Comparison of ENCODE assay signal across 20 cellular contexts in genomic region chr7:141342664-141343400, GRCh38.
"Had no signal": no experiment of that assay in that cellular context is flagged by ENCODE, and none has a peak within 500 bp of the region (broad histone marks: within the 10 kb centered on the region; RNA-seq: fewer than 3 reads in every experiment).

No MANE protein-coding gene starts in this region.

- H3K27ac ChIP-seq: body of pancreas, colonic mucosa, esophagus muscularis mucosa, prostate gland, stomach, testis, upper lobe of left lung had no signal

- H3K36me3 ChIP-seq: colonic mucosa, esophagus muscularis mucosa, prostate gland, stomach, upper lobe of left lung had no signal

- H3K4me1 ChIP-seq: body of pancreas, colonic mucosa, esophagus muscularis mucosa, prostate gland, stomach, testis, upper lobe of left lung had no signal

- H3K27ac Mint-ChIP-seq: activated CD4-positive, alpha-beta T cell treated with anti-CD3 and anti-CD28 coated beads, Interleukin-2, amount 10 ng/mL, durations not matched to agents 7 days and 5 days; activated naive CD8-positive, alpha-beta T cell; natural killer cell had no signal

- DNase-seq: activated CD4-positive, alpha-beta T cell treated with anti-CD3 and anti-CD28 coated beads, Interleukin-2, amount 10 ng/mL, durations not matched to agents 7 days and 5 days; activated CD4-positive, CD25-positive, alpha-beta regulatory T cell; activated CD8-positive, alpha-beta memory T cell treated with anti-CD3 and anti-CD28 coated beads for 24 hours; activated gamma-delta T cell treated with Interleukin-2 at 50 U/mL for 16 hours; amygdala; body of pancreas; central memory CD4-positive, alpha-beta T cell; colonic mucosa; glutamatergic neuron; kidney; mesendoderm; natural killer cell; nucleus accumbens; stomach; testis; upper lobe of left lung had no signal

- H3K4me1 Mint-ChIP-seq: activated CD4-positive, alpha-beta T cell treated with anti-CD3 and anti-CD28 coated beads, Interleukin-2, amount 10 ng/mL, durations not matched to agents 7 days and 5 days had no signal

- H3K4me3 ChIP-seq: body of pancreas, colonic mucosa, esophagus muscularis mucosa, prostate gland, stomach, testis, upper lobe of left lung had no signal

- ATAC-seq: body of pancreas, natural killer cell, sciatic nerve had no signal

- H3K4me3 Mint-ChIP-seq: activated CD4-positive, alpha-beta T cell treated with anti-CD3 and anti-CD28 coated beads, Interleukin-2, amount 10 ng/mL, durations not matched to agents 7 days and 5 days; activated naive CD8-positive, alpha-beta T cell; natural killer cell had no signal

- H3K27me3 ChIP-seq: body of pancreas, colonic mucosa, esophagus muscularis mucosa, stomach, testis, upper lobe of left lung had no signal

- H3K9me3 Mint-ChIP-seq: activated CD4-positive, alpha-beta T cell treated with anti-CD3 and anti-CD28 coated beads, Interleukin-2, amount 10 ng/mL, durations not matched to agents 7 days and 5 days had no signal

- H3K36me3 Mint-ChIP-seq: activated naive CD8-positive, alpha-beta T cell; natural killer cell had no signal
